In the genomic region with DNA sequence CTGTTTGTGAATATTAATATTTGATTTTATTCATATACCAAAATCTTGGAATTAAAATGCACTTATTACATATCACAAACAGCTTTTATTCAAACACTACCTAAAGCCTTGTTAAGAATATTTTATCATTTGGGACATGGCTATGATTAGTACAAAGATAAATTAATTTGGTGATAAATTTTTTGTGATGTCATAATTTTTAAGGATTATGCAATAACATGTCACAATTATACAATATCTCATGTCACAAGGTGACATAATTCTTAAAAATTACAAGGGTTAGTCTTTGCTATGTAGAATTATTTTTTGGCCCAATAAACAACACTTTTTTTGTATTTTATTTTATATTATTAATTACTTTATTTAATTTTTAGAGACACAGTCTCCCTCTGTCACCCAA, we compare ENCODE assay signal across 2 cellular contexts.
TF ChIP-seq lines count a peak whose summit lies in the region.

No MANE protein-coding gene starts in this region.

TF ChIP-seq in HepG2, 621 proteins besides CTCF, POLR2A, EP300 and RAD21 (continued from another document):
- peak; percentile 82 for TF ChIP-seq ATF7 (IDR thresholded peaks at IDR 0.05)
- TF ChIP-seq ATF7 (CRISPR knock-in tag; IDR thresholded peaks at IDR 0.05): no peak
- TF ChIP-seq ZNF136 (CRISPR knock-in tag; IDR thresholded peaks at IDR 0.05; ENCODE audit: low read depth): no peak
- TF ChIP-seq MXI1 (IDR thresholded peaks at IDR 0.05; ENCODE audit: borderline replicate concordance, low read depth, low read length): no peak
- TF ChIP-seq CEBPB (IDR thresholded peaks at IDR 0.05; ENCODE audit: borderline replicate concordance, low read depth, low read length): peak; percentile 62; the same call in 1 of the 2 replicates
- TF ChIP-seq SP2 (CRISPR knock-in tag; IDR thresholded peaks at IDR 0.05): no peak
- no peak for TF ChIP-seq PAWR (CRISPR knock-in tag; IDR thresholded peaks at IDR 0.05; ENCODE audit: borderline replicate concordance)
- no peak for TF ChIP-seq POGZ (CRISPR knock-in tag; IDR thresholded peaks at IDR 0.05)
- no peak for TF ChIP-seq BORCS8-MEF2B (CRISPR knock-in tag; IDR thresholded peaks at IDR 0.05)

TF ChIP-seq in K562, 482 proteins besides CTCF, POLR2A, EP300 and RAD21 (continued from another document):
- TF ChIP-seq, protein P1, sequence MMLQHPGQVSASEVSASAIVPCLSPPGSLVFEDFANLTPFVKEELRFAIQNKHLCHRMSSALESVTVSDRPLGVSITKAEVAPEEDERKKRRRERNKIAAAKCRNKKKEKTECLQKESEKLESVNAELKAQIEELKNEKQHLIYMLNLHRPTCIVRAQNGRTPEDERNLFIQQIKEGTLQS (IDR thresholded peaks at IDR 0.05): peak; percentile 23; the same call in 1 of the 2 replicates
- TF ChIP-seq, protein P1 (CRISPR knock-in tag; conservative IDR thresholded peaks at IDR 0.05): no peak
- no peak for TF ChIP-seq GTF2A2 (tag; IDR thresholded peaks at IDR 0.05)
- no peak for TF ChIP-seq ZNF589 (CRISPR knock-in tag; IDR thresholded peaks at IDR 0.05; ENCODE audit: low read depth)
